1 cellular context compared by ENCODE assay signal in genomic region chr9:19247420-19247819, GRCh38.
A peak's percentile ranks its signal among the peaks of the same experiment; 100 is the strongest.
TF ChIP-seq lines count a peak whose summit lies in the region.

No MANE protein-coding gene starts in this region.

TF ChIP-seq in HepG2, 621 proteins besides CTCF, POLR2A, EP300 and RAD21:
- TF ChIP-seq ZNF770 (CRISPR knock-in tag; IDR thresholded peaks at IDR 0.05) (peak; percentile 34; the same call in 1 of the 2 replicates), ZNF546 (CRISPR knock-in tag; conservative IDR thresholded peaks at IDR 0.05) (no peak), MNT (IDR thresholded peaks at IDR 0.05) (no peak), ZNF354B (CRISPR knock-in tag; IDR thresholded peaks at IDR 0.05) (no peak), BCL6 (CRISPR knock-in tag; IDR thresholded peaks at IDR 0.05) (no peak)
